ENCODE assay signal across 13 cellular contexts in the genomic region with DNA sequence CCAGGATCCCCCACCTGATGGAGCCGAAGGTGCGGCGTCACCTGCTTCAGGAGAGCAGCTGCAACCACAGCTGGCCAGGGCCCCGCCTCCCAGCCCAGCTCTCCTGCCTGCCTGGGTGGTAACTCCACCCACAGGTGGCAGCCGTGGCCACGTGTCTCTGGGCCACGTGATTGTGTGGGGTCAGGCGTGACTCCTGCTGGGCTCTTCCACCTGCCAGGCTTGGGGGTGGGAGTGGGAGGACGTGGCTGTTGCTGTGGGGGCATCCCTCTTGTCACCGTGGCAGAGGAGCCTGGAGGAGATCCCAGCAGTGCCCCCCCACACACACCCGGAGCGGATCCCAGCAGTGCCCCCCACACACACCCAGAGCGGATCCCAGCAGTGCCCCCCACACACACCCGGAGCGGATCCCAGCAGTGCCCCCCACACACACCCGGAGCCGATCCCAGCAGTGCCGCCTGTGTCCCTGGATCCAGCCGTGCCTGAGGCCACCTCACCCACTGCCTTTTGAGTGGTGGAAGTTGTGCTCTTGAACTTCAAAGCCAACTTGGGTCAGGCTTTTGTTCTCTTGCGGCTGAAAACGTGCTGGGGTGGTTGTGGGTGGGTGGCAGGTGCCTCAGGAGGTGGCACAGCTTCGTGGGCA. TPM values are rescaled to one million over a fixed set of nuclear protein-coding genes. Genes with fewer than 3 reads are reported as not detected.
A peak's percentile ranks its signal among the peaks of the same experiment; 100 is the strongest.
DNase-seq lines count a peak whose midpoint lies in the region; ATAC-seq, FAIRE-seq and TF ChIP-seq lines count a peak whose summit lies in the region.
"Had no signal": no experiment of that assay in that cellular context is flagged by ENCODE, and none has a peak within 500 bp of the region (broad histone marks: within the 10 kb centered on the region; RNA-seq: fewer than 3 reads in every experiment).

No MANE protein-coding gene starts in this region.

- TF ChIP-seq EP300 in A549 (IDR thresholded peaks at IDR 0.05) = no peak

- ATAC-seq in A549 (no peak), GM19023 (IDR thresholded peaks at IDR 0.05; ENCODE audit: unreplicated experiment) (no peak), GM21723 (IDR thresholded peaks at IDR 0.05; ENCODE audit: unreplicated experiment) (no peak)

- no peak for DNase-seq in A549 (ENCODE audit: low read depth in 1 of 2, low spot score in 1 of 2)
- DNase-seq in GM06990 (ENCODE audit: extremely low read depth, insufficient read length) = peak; percentile 37
- DNase-seq in NCI-H526 (lab: John Stamatoyannopoulos, UW) = peak; percentile 14 to 74
- DNase-seq in coronary artery (ENCODE audit: low spot score) = peak; percentile 64
- no peak for DNase-seq in C1 segment of cervical spinal cord (lab: John Stamatoyannopoulos, UW)
- DNase-seq in activated T-cell treated with anti-CD3 and anti-CD28 coated beads, Interleukin-2, amount 50 U/mL, for 1 hour = no peak
- DNase-seq: NCI-H1694 treated with DMSO at 0.1 percent for 48 hours; stimulated activated CD4-positive, alpha-beta T cell treated with anti-CD3 and anti-CD28 coated beads, Interleukin-2, amount 100 ng/mL, for 24 hours had no signal

- H3K27ac ChIP-seq in A549 (no peak overlapping the region), coronary artery (no peak overlapping the region)
- H3K27ac ChIP-seq: tibial nerve had no signal

- no peaks in the 10 kb centered on the region for H3K36me3 ChIP-seq in GM06990 (ENCODE audit: control insufficient read depth, insufficient read depth, low read length)
- H3K36me3 ChIP-seq: tibial nerve had no signal

- H3K4me3 ChIP-seq in A549 (no peak overlapping the region), GM06990 (replicated peaks; ENCODE audit: low read depth, low read length) (no peak overlapping the region), coronary artery (no peak overlapping the region)
- H3K4me3 ChIP-seq: tibial nerve had no signal

- TF ChIP-seq CTCF in A549 (IDR thresholded peaks at IDR 0.05) (no peak), GM06990 (IDR thresholded peaks at IDR 0.05; ENCODE audit: insufficient read depth, low read length, poor library complexity, severe bottlenecking) (no peak), coronary artery (IDR thresholded peaks at IDR 0.05) (no peak)

- no peaks in the 10 kb centered on the region; the same call in 2 of the 3 replicates for H3K9me3 ChIP-seq in A549

- POLR2A ChIA-PET in A549 (lab: Yijun Ruan, JAX) = no interaction called here

- WGBS in A549 (ENCODE audit: missing lambda C conversion rate) = 36% methylated on average over 2 of the region's 22 CpGs

- no peak for FAIRE-seq in A549 (lab: Jason Lieb, UNC)
- FAIRE-seq: astrocyte, TTC549 had no signal

- TF ChIP-seq RAD21 in A549 (conservative IDR thresholded peaks at IDR 0.05 in 1 of 2, IDR thresholded peaks at IDR 0.05 in 1 of 2) = no peak

- no peak for TF ChIP-seq POLR2A in A549 (IDR thresholded peaks at IDR 0.05; ENCODE audit: low read length)

- H3K27me3 ChIP-seq in GM06990 (replicated peaks; ENCODE audit: control insufficient read depth, insufficient read depth, low read length) = no peaks in the 10 kb centered on the region; the same call in 1 of the 2 replicates

- CTCF ChIA-PET in A549 (lab: Yijun Ruan, JAX) = no interaction called here

- H3K4me2 ChIP-seq in A549 = 0 out of 3 replicates have a peak overlapping the region, but pooled peaks have one; percentile 8

- H3K4me1 ChIP-seq in A549 = 0 out of 3 replicates have a peak, but pooled peaks cover 4% of the 10 kb centered on the region

TF ChIP-seq in A549, 52 proteins besides CTCF, POLR2A, EP300 and RAD21:
- TF ChIP-seq CBX8 (IDR thresholded peaks at IDR 0.05) = no peak
- TF ChIP-seq, protein P1, sequence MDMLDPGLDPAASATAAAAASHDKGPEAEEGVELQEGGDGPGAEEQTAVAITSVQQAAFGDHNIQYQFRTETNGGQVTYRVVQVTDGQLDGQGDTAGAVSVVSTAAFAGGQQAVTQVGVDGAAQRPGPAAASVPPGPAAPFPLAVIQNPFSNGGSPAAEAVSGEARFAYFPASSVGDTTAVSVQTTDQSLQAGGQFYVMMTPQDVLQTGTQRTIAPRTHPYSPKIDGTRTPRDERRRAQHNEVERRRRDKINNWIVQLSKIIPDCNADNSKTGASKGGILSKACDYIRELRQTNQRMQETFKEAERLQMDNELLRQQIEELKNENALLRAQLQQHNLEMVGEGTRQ (IDR thresholded peaks at IDR 0.05) = peak; percentile 83
- no peak for TF ChIP-seq CHD4 (IDR thresholded peaks at IDR 0.05; ENCODE audit: borderline replicate concordance)

RNA-seq across cellular contexts. Expression of a gene that starts 32.2 kb away (rescaled TPM):
- 10.5 and 10.7 TPM in 2 replicates for polyA plus RNA-seq in A549 (2011; rRNA removed)
- polyA plus RNA-seq in A549 (2012; cell fraction: cytosol; rRNA removed) = 10.3 and 12.3 TPM in 2 replicates
- 53.6 and 61.8 TPM in 2 replicates for polyA plus RNA-seq in A549 (2012; cell fraction: nucleus; rRNA removed)
- polyA plus RNA-seq in A549 (2017; fragmentation: RNase III; extraction: RNeasy Plus Mini Kit Qiagen cat#74134 plus additional on column Dnase treatment) = 14.7 to 16.6 TPM (median 16.1 TPM) in 3 replicates
- polyA minus RNA-seq in A549 (2011; rRNA and poly(A)+ RNA removed) = 6.4 and 11.6 TPM in 2 replicates

Comparison
In these comparisons a context has a peak if more than half of its experiments do, and no peak if none do; other contexts are left out.
1. DNase-seq: peak in GM06990 (single experiment), NCI-H526 (2 of 2) and coronary artery (single experiment); none in A549 (0 of 2), C1 segment of cervical spinal cord (0 of 14) and activated T-cell treated with anti-CD3 and anti-CD28 coated beads, Interleukin-2, amount 50 U/mL, for 1 hour (single experiment).